ENCODE assay signal across 16 cellular contexts in the genomic region with DNA sequence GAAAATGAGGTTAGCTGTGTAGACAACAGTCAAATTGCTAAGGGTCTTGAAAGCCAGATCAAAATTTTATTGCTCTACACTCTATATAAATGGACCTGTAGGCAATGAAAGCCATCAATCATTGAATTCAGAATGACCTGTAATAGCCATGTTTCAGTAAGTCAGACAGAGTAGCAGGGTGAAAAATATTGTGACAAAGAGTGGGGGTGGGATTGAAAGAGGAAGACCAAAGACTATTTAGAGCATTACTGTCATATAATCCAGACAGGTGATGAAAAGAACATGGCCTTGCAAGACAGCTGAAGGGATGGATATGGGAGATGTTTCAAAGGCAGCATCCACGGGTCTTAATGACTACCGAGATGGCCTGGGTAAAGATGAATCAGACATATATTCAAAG. TPM values are rescaled to one million over a fixed set of nuclear protein-coding genes. Genes with fewer than 3 reads are reported as not detected.
DNase-seq lines count a peak whose midpoint lies in the region; ATAC-seq and FAIRE-seq lines count a peak whose summit lies in the region.
"Had no signal": no experiment of that assay in that cellular context is flagged by ENCODE, and none has a peak within 500 bp of the region (broad histone marks: within the 10 kb centered on the region; RNA-seq: fewer than 3 reads in every experiment).

No MANE protein-coding gene starts in this region.

- no peak for ATAC-seq in activated T-cell treated with anti-CD3 and anti-CD28 coated beads, Interleukin-2, amount 50 U/mL, for 72 hours (replicated peaks in 1 of 2)
- ATAC-seq in activated T-helper 17 cell treated with anti-CD3 and anti-CD28 coated beads, Interleukin-2, amount 50 U/mL, for 72 hours (replicated peaks), result no peak
- no peak for ATAC-seq in naive B cell (ENCODE audit: low read depth in 2 of 2)
- ATAC-seq: GM23338 had no signal

- no peaks in the 10 kb centered on the region for H3K27me3 Mint-ChIP-seq in activated T-cell treated with anti-CD3 and anti-CD28 coated beads, Interleukin-2, amount 50 U/mL, for 72 hours (ENCODE audit: low read depth)
- H3K27me3 Mint-ChIP-seq in activated T-helper 17 cell treated with anti-CD3 and anti-CD28 coated beads, Interleukin-2, amount 50 U/mL, for 72 hours, result no peaks in the 10 kb centered on the region
- no peaks in the 10 kb centered on the region for H3K27me3 Mint-ChIP-seq in naive B cell
- H3K27me3 Mint-ChIP-seq: CD4-positive, alpha-beta memory T cell had no signal

- no peak overlapping the region for H3K4me3 Mint-ChIP-seq in activated T-cell treated with anti-CD3 and anti-CD28 coated beads, Interleukin-2, amount 50 U/mL, for 72 hours
- H3K4me3 Mint-ChIP-seq in activated T-helper 17 cell treated with anti-CD3 and anti-CD28 coated beads, Interleukin-2, amount 50 U/mL, for 72 hours, result no peak overlapping the region
- peak overlapping the region in 1 of 8 donors; percentile 11 for H3K4me3 Mint-ChIP-seq in naive B cell
- H3K4me3 Mint-ChIP-seq: CD14-positive monocyte; CD4-positive, alpha-beta memory T cell; GM23338 had no signal

- peak overlapping the region; percentile 0 for H3K27ac Mint-ChIP-seq in activated T-cell treated with anti-CD3 and anti-CD28 coated beads, Interleukin-2, amount 50 U/mL, for 72 hours
- H3K27ac Mint-ChIP-seq in activated T-helper 17 cell treated with anti-CD3 and anti-CD28 coated beads, Interleukin-2, amount 50 U/mL, for 72 hours, result peak overlapping the region; percentile 20
- H3K27ac Mint-ChIP-seq in naive B cell, result peak overlapping the region in 4 of 6 donors; percentile 1 to 32 (median 8)
- H3K27ac Mint-ChIP-seq: CD14-positive monocyte; CD4-positive, alpha-beta memory T cell; GM23338 had no signal

- H3K4me1 Mint-ChIP-seq in activated T-cell treated with anti-CD3 and anti-CD28 coated beads, Interleukin-2, amount 50 U/mL, for 72 hours (ENCODE audit: low read depth), result peaks cover 34% of the 10 kb centered on the region
- H3K4me1 Mint-ChIP-seq in activated T-helper 17 cell treated with anti-CD3 and anti-CD28 coated beads, Interleukin-2, amount 50 U/mL, for 72 hours, result peaks cover 26% of the 10 kb centered on the region
- peaks cover 36 to 46% (median 39%) of the 10 kb centered on the region in 3 donors for H3K4me1 Mint-ChIP-seq in naive B cell
- H3K4me1 Mint-ChIP-seq: CD14-positive monocyte had no signal

- FAIRE-seq in HTR-8/SVneo (lab: Jason Lieb, UNC), result no peak
- FAIRE-seq: H54 had no signal

- peaks cover 2 to 3% of the 10 kb centered on the region in 2 donors for H3K36me3 Mint-ChIP-seq in activated T-cell treated with anti-CD3 and anti-CD28 coated beads, Interleukin-2, amount 50 U/mL, for 72 hours (ENCODE audit: insufficient read depth in 2 of 2)
- peaks cover 19% of the 10 kb centered on the region for H3K36me3 Mint-ChIP-seq in activated T-helper 17 cell treated with anti-CD3 and anti-CD28 coated beads, Interleukin-2, amount 50 U/mL, for 72 hours (ENCODE audit: low read depth)
- peaks cover 35 to 47% of the 10 kb centered on the region in 2 donors for H3K36me3 Mint-ChIP-seq in naive B cell

- no peak for DNase-seq in activated T-cell treated with anti-CD3 and anti-CD28 coated beads, Interleukin-2, amount 50 U/mL, for 72 hours
- no peak for DNase-seq in activated T-cell treated with anti-CD3 and anti-CD28 coated beads for 4 hours
- no peak for DNase-seq in naive B cell
- DNase-seq in stimulated activated naive CD4-positive, alpha-beta T cell treated with Interleukin-2 at 50 U/mL for 16 hours (lab: John Stamatoyannopoulos, UW), result no peak
- DNase-seq in HTR-8/SVneo (ENCODE audit: insufficient read length, low spot score), result no peak
- no peak for DNase-seq in middle frontal gyrus (ENCODE audit: extremely low spot score, low spot score)
- DNase-seq: 8988T; CD4-positive, alpha-beta memory T cell; DMS153; DMS79; GDM1; HCEC 1CT had no signal

- peaks cover 0 to 2% of the 10 kb centered on the region in 2 donors for H3K9me3 Mint-ChIP-seq in activated T-cell treated with anti-CD3 and anti-CD28 coated beads, Interleukin-2, amount 50 U/mL, for 72 hours
- H3K9me3 Mint-ChIP-seq in activated T-helper 17 cell treated with anti-CD3 and anti-CD28 coated beads, Interleukin-2, amount 50 U/mL, for 72 hours, result no peaks in the 10 kb centered on the region
- peaks cover 0 to 2% (median under 1%) of the 10 kb centered on the region in 7 donors for H3K9me3 Mint-ChIP-seq in naive B cell
- H3K9me3 Mint-ChIP-seq: GM23338 had no signal

RNA-seq across cellular contexts. Expression of gene IFT57, which starts 22.2 kb away (rescaled TPM):
- total RNA-seq in activated T-cell treated with anti-CD3 and anti-CD28 coated beads, Interleukin-2, amount 50 U/mL, for 72 hours, result 10 to 100 TPM; 19.6 to 23.0 TPM
- 10 to 100 TPM; 18.3 to 21.5 TPM for total RNA-seq in activated T-helper 17 cell treated with anti-CD3 and anti-CD28 coated beads, Interleukin-2, amount 50 U/mL, for 72 hours
- polyA plus RNA-seq in naive B cell (ENCODE audit: low read depth in 6 of 6), result 100 to 1,000 TPM; 160 to 239 (median 203) TPM
